In the genomic region with DNA sequence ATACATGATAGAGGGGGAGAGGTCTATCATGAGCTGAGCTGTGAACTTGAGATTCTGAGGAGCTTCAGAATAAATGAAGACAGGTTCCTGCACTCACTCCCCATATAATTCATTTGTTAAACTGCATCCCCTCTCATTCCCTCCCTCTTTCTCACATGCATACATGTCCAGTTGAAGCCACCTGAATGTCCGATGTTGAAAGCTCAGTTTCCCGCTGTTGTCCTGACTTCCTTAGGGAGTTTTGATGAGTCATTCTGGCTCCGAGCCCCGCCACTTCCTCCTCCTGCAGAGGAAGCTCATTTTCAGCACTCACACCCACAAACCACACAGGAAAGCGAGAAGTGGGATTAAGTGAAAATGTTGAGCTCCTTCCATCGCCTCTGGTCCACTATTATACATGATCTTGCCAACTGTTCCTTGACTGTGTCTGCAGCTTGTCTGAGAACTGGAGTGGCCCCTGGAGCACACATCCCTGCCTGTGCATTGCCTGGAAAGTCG, we compare ENCODE assay signal across 1 cellular context.
TF ChIP-seq lines count a peak whose summit lies in the region.

No MANE protein-coding gene starts in this region.

TF ChIP-seq in IMR-90, 13 proteins besides CTCF, POLR2A, EP300 and RAD21 (continued from another document):
- no peak for TF ChIP-seq MAZ (IDR thresholded peaks at IDR 0.05; ENCODE audit: borderline replicate concordance, low read depth, low read length)
